ENCODE assay signal across 19 cellular contexts in genomic region chr3:52038227-52038626, GRCh38.
"Had no signal": no experiment of that assay in that cellular context is flagged by ENCODE, and none has a peak within 500 bp of the region (broad histone marks: within the 10 kb centered on the region; RNA-seq: fewer than 3 reads in every experiment).

No MANE protein-coding gene starts in this region.

- H3K4me1 ChIP-seq: adrenal gland had no signal

- H3K27ac Mint-ChIP-seq: activated B cell treated with CpG ODN at 0.5 μM for 24 hours; activated CD4-positive, alpha-beta T cell treated with anti-CD3 and anti-CD28 coated beads, Interleukin-2, amount 10 ng/mL, durations not matched to agents 7 days and 5 days; activated naive CD4-positive, alpha-beta T cell treated with anti-CD3 and anti-CD28 coated beads, Interleukin-2, amount 10 ng/mL, durations not matched to agents 7 days and 5 days; activated T-helper 17 cell treated with anti-CD3 and anti-CD28 coated beads, Interleukin-2, amount 50 U/mL, for 72 hours; naive B cell; stimulated activated effector memory CD8-positive, alpha-beta T cell treated with anti-CD3 and anti-CD28 coated beads, Interleukin-12 subunit alpha, Interleukin-12 subunit beta, amount 100 ng/mL, for 72 hours had no signal

- H3K9ac ChIP-seq: SK-N-SH had no signal

- H3K4me1 Mint-ChIP-seq: activated T-helper 17 cell treated with anti-CD3 and anti-CD28 coated beads, Interleukin-2, amount 50 U/mL, for 72 hours had no signal

- H3K4me3 Mint-ChIP-seq: activated B cell treated with CpG ODN at 0.5 μM for 24 hours; activated CD4-positive, alpha-beta T cell treated with anti-CD3 and anti-CD28 coated beads, Interleukin-2, amount 10 ng/mL, durations not matched to agents 7 days and 5 days; activated naive CD4-positive, alpha-beta T cell treated with anti-CD3 and anti-CD28 coated beads, Interleukin-2, amount 10 ng/mL, durations not matched to agents 7 days and 5 days; activated T-helper 17 cell treated with anti-CD3 and anti-CD28 coated beads, Interleukin-2, amount 50 U/mL, for 72 hours; naive B cell; stimulated activated effector memory CD8-positive, alpha-beta T cell treated with anti-CD3 and anti-CD28 coated beads, Interleukin-12 subunit alpha, Interleukin-12 subunit beta, amount 100 ng/mL, for 72 hours had no signal

- H3K27me3 Mint-ChIP-seq: activated CD4-positive, alpha-beta T cell treated with anti-CD3 and anti-CD28 coated beads, Interleukin-2, amount 10 ng/mL, durations not matched to agents 7 days and 5 days; activated T-helper 17 cell treated with anti-CD3 and anti-CD28 coated beads, Interleukin-2, amount 50 U/mL, for 72 hours had no signal

- H3K36me3 Mint-ChIP-seq: activated naive CD4-positive, alpha-beta T cell treated with anti-CD3 and anti-CD28 coated beads, Interleukin-2, amount 10 ng/mL, durations not matched to agents 7 days and 5 days; naive B cell; stimulated activated effector memory CD8-positive, alpha-beta T cell treated with anti-CD3 and anti-CD28 coated beads, Interleukin-12 subunit alpha, Interleukin-12 subunit beta, amount 100 ng/mL, for 72 hours had no signal

- H3K36me3 ChIP-seq: adrenal gland, gastrocnemius medialis, heart right ventricle, lower lobe of right lung, neutrophil, right atrium auricular region, upper lobe of left lung had no signal

- H3K4me2 ChIP-seq: SK-N-SH had no signal

- H3K4me3 ChIP-seq: adrenal gland, gastrocnemius medialis, heart right ventricle, lower lobe of right lung, right atrium auricular region, upper lobe of left lung had no signal

- H3K9me3 ChIP-seq: adrenal gland, gastrocnemius medialis, heart right ventricle, lower lobe of right lung, neutrophil, right atrium auricular region, SK-N-SH, upper lobe of left lung had no signal

- H3K27ac ChIP-seq: adrenal gland, gastrocnemius medialis, lower lobe of right lung, neutrophil had no signal

- H3K9me3 Mint-ChIP-seq: activated B cell treated with CpG ODN at 0.5 μM for 24 hours; activated CD4-positive, alpha-beta T cell treated with anti-CD3 and anti-CD28 coated beads, Interleukin-2, amount 10 ng/mL, durations not matched to agents 7 days and 5 days; activated naive CD4-positive, alpha-beta T cell treated with anti-CD3 and anti-CD28 coated beads, Interleukin-2, amount 10 ng/mL, durations not matched to agents 7 days and 5 days; activated T-helper 17 cell treated with anti-CD3 and anti-CD28 coated beads, Interleukin-2, amount 50 U/mL, for 72 hours; naive B cell; stimulated activated effector memory CD8-positive, alpha-beta T cell treated with anti-CD3 and anti-CD28 coated beads, Interleukin-12 subunit alpha, Interleukin-12 subunit beta, amount 100 ng/mL, for 72 hours had no signal

- DNase-seq: activated B cell treated with CpG ODN at 0.5 μM for 24 hours; activated CD4-positive, alpha-beta T cell treated with anti-CD3 and anti-CD28 coated beads, Interleukin-2, amount 10 ng/mL, durations not matched to agents 7 days and 5 days; activated naive CD4-positive, alpha-beta T cell treated with anti-CD3 and anti-CD28 coated beads, Interleukin-2, amount 10 ng/mL, durations not matched to agents 7 days and 5 days; activated T-cell treated with anti-CD3 and anti-CD28 coated beads for 4 hours; adrenal gland; gastrocnemius medialis; heart right ventricle; kidney; lower lobe of right lung; naive B cell; posterior cingulate gyrus; SK-N-SH; small intestine; T-helper 1 cell; upper lobe of left lung had no signal

- H3K27me3 ChIP-seq: adrenal gland, gastrocnemius medialis, heart right ventricle, neutrophil, right atrium auricular region, upper lobe of left lung had no signal
